In genomic region chr6:43657221-43657802, GRCh38 we compare ENCODE assay signal across 1 cellular context.
A peak's percentile ranks its signal among the peaks of the same experiment; 100 is the strongest.
TF ChIP-seq lines count a peak whose summit lies in the region.

No MANE protein-coding gene starts in this region.

TF ChIP-seq in K562, 482 proteins besides CTCF, POLR2A, EP300 and RAD21 (continued from another document and continues in another):
- TF ChIP-seq, protein P1, sequence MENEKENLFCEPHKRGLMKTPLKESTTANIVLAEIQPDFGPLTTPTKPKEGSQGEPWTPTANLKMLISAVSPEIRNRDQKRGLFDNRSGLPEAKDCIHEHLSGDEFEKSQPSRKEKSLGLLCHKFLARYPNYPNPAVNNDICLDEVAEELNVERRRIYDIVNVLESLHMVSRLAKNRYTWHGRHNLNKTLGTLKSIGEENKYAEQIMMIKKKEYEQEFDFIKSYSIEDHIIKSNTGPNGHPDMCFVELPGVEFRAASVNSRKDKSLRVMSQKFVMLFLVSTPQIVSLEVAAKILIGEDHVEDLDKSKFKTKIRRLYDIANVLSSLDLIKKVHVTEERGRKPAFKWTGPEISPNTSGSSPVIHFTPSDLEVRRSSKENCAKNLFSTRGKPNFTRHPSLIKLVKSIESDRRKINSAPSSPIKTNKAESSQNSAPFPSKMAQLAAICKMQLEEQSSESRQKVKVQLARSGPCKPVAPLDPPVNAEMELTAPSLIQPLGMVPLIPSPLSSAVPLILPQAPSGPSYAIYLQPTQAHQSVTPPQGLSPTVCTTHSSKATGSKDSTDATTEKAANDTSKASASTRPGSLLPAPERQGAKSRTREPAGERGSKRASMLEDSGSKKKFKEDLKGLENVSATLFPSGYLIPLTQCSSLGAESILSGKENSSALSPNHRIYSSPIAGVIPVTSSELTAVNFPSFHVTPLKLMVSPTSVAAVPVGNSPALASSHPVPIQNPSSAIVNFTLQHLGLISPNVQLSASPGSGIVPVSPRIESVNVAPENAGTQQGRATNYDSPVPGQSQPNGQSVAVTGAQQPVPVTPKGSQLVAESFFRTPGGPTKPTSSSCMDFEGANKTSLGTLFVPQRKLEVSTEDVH (IDR thresholded peaks at IDR 0.05; ENCODE audit: low read depth, partially characterized antibody) = no peak
- no peak for TF ChIP-seq SMAD1 (IDR thresholded peaks at IDR 0.05; ENCODE audit: low read depth, low read length, partially characterized antibody)
- TF ChIP-seq, protein P2, sequence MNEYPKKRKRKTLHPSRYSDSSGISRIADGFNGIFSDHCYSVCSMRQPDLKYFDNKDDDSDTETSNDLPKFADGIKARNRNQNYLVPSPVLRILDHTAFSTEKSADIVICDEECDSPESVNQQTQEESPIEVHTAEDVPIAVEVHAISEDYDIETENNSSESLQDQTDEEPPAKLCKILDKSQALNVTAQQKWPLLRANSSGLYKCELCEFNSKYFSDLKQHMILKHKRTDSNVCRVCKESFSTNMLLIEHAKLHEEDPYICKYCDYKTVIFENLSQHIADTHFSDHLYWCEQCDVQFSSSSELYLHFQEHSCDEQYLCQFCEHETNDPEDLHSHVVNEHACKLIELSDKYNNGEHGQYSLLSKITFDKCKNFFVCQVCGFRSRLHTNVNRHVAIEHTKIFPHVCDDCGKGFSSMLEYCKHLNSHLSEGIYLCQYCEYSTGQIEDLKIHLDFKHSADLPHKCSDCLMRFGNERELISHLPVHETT (CRISPR knock-in tag; conservative IDR thresholded peaks at IDR 0.05 in 1 of 2, IDR thresholded peaks at IDR 0.05 in 1 of 2) = no peak
- peak; percentile 34 to 57; a peak in 2 of 4 replicates for TF ChIP-seq KDM1A (IDR thresholded peaks at IDR 0.05)
- TF ChIP-seq BCOR (IDR thresholded peaks at IDR 0.05) = peak; percentile 88
- TF ChIP-seq SMARCA5 (IDR thresholded peaks at IDR 0.05) = peak; percentile 59; the same call in 1 of the 2 replicates
- TF ChIP-seq, protein P3, sequence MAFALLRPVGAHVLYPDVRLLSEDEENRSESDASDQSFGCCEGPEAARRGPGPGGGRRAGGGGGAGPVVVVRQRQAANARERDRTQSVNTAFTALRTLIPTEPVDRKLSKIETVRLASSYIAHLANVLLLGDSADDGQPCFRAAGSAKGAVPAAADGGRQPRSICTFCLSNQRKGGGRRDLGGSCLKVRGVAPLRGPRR (CRISPR knock-in tag; IDR thresholded peaks at IDR 0.05) = no peak
- TF ChIP-seq RFX5 (IDR thresholded peaks at IDR 0.05; ENCODE audit: low read depth, low read length) = no peak
- TF ChIP-seq YY1 (IDR thresholded peaks at IDR 0.05; ENCODE audit: borderline replicate concordance in 1 of 3, control insufficient read depth in 1 of 3, extremely low read depth in 1 of 3, insufficient read depth in 3 of 3, insufficient read length in 1 of 3, insufficient replicate concordance in 2 of 3, low read depth in 1 of 3, low read length in 2 of 3) = no peak
- TF ChIP-seq BRCA1 (IDR thresholded peaks at IDR 0.05) = no peak
- no peak for TF ChIP-seq BRCA1 (CRISPR knock-in tag; IDR thresholded peaks at IDR 0.05)
- no peak for TF ChIP-seq HDAC3 (IDR thresholded peaks at IDR 0.05; ENCODE audit: borderline replicate concordance, partially characterized antibody)
- TF ChIP-seq CBX8 (IDR thresholded peaks at IDR 0.05; ENCODE audit: borderline replicate concordance, extremely low read depth, low read depth, low read length, poor library complexity, severe bottlenecking) = no peak
- TF ChIP-seq BMI1 (IDR thresholded peaks at IDR 0.05; ENCODE audit: low read length) = no peak
- no peak for TF ChIP-seq RBFOX2 (IDR thresholded peaks at IDR 0.05; ENCODE audit: low read depth, low read length)
- no peak for TF ChIP-seq USF1 (CRISPR knock-in tag; IDR thresholded peaks at IDR 0.05)
- TF ChIP-seq, protein P4, sequence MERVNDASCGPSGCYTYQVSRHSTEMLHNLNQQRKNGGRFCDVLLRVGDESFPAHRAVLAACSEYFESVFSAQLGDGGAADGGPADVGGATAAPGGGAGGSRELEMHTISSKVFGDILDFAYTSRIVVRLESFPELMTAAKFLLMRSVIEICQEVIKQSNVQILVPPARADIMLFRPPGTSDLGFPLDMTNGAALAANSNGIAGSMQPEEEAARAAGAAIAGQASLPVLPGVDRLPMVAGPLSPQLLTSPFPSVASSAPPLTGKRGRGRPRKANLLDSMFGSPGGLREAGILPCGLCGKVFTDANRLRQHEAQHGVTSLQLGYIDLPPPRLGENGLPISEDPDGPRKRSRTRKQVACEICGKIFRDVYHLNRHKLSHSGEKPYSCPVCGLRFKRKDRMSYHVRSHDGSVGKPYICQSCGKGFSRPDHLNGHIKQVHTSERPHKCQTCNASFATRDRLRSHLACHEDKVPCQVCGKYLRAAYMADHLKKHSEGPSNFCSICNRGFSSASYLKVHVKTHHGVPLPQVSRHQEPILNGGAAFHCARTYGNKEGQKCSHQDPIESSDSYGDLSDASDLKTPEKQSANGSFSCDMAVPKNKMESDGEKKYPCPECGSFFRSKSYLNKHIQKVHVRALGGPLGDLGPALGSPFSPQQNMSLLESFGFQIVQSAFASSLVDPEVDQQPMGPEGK (CRISPR knock-in tag; IDR thresholded peaks at IDR 0.05; ENCODE audit: borderline replicate concordance) = no peak
- no peak for TF ChIP-seq RNF2 (IDR thresholded peaks at IDR 0.05)
- TF ChIP-seq POLR2H (tag; IDR thresholded peaks at IDR 0.05; ENCODE audit: low read depth) = no peak
- TF ChIP-seq MTA1 (IDR thresholded peaks at IDR 0.05; ENCODE audit: borderline replicate concordance) = no peak
- TF ChIP-seq, protein P5, sequence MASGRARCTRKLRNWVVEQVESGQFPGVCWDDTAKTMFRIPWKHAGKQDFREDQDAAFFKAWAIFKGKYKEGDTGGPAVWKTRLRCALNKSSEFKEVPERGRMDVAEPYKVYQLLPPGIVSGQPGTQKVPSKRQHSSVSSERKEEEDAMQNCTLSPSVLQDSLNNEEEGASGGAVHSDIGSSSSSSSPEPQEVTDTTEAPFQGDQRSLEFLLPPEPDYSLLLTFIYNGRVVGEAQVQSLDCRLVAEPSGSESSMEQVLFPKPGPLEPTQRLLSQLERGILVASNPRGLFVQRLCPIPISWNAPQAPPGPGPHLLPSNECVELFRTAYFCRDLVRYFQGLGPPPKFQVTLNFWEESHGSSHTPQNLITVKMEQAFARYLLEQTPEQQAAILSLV (tag; IDR thresholded peaks at IDR 0.05) = no peak
- TF ChIP-seq, protein P6, sequence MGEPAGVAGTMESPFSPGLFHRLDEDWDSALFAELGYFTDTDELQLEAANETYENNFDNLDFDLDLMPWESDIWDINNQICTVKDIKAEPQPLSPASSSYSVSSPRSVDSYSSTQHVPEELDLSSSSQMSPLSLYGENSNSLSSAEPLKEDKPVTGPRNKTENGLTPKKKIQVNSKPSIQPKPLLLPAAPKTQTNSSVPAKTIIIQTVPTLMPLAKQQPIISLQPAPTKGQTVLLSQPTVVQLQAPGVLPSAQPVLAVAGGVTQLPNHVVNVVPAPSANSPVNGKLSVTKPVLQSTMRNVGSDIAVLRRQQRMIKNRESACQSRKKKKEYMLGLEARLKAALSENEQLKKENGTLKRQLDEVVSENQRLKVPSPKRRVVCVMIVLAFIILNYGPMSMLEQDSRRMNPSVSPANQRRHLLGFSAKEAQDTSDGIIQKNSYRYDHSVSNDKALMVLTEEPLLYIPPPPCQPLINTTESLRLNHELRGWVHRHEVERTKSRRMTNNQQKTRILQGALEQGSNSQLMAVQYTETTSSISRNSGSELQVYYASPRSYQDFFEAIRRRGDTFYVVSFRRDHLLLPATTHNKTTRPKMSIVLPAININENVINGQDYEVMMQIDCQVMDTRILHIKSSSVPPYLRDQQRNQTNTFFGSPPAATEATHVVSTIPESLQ (CRISPR knock-in tag; IDR thresholded peaks at IDR 0.05) = no peak
- TF ChIP-seq HLTF (IDR thresholded peaks at IDR 0.05) = no peak
- no peak for TF ChIP-seq RBM17 (IDR thresholded peaks at IDR 0.05; ENCODE audit: borderline replicate concordance, low read depth, low read length)
- no peak for TF ChIP-seq ZNF695 (CRISPR knock-in tag; IDR thresholded peaks at IDR 0.05)
- TF ChIP-seq, protein P7, sequence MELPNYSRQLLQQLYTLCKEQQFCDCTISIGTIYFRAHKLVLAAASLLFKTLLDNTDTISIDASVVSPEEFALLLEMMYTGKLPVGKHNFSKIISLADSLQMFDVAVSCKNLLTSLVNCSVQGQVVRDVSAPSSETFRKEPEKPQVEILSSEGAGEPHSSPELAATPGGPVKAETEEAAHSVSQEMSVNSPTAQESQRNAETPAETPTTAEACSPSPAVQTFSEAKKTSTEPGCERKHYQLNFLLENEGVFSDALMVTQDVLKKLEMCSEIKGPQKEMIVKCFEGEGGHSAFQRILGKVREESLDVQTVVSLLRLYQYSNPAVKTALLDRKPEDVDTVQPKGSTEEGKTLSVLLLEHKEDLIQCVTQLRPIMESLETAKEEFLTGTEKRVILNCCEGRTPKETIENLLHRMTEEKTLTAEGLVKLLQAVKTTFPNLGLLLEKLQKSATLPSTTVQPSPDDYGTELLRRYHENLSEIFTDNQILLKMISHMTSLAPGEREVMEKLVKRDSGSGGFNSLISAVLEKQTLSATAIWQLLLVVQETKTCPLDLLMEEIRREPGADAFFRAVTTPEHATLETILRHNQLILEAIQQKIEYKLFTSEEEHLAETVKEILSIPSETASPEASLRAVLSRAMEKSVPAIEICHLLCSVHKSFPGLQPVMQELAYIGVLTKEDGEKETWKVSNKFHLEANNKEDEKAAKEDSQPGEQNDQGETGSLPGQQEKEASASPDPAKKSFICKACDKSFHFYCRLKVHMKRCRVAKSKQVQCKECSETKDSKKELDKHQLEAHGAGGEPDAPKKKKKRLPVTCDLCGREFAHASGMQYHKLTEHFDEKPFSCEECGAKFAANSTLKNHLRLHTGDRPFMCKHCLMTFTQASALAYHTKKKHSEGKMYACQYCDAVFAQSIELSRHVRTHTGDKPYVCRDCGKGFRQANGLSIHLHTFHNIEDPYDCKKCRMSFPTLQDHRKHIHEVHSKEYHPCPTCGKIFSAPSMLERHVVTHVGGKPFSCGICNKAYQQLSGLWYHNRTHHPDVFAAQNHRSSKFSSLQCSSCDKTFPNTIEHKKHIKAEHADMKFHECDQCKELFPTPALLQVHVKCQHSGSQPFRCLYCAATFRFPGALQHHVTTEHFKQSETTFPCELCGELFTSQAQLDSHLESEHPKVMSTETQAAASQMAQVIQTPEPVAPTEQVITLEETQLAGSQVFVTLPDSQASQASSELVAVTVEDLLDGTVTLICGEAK (IDR thresholded peaks at IDR 0.05) = no peak
- TF ChIP-seq, protein P7 (CRISPR knock-in tag; IDR thresholded peaks at IDR 0.05) = no peak
- peak; percentile 60; the same call in 1 of the 2 replicates for TF ChIP-seq ESRRA (IDR thresholded peaks at IDR 0.05; ENCODE audit: borderline replicate concordance, low read depth)
- TF ChIP-seq, protein P8, sequence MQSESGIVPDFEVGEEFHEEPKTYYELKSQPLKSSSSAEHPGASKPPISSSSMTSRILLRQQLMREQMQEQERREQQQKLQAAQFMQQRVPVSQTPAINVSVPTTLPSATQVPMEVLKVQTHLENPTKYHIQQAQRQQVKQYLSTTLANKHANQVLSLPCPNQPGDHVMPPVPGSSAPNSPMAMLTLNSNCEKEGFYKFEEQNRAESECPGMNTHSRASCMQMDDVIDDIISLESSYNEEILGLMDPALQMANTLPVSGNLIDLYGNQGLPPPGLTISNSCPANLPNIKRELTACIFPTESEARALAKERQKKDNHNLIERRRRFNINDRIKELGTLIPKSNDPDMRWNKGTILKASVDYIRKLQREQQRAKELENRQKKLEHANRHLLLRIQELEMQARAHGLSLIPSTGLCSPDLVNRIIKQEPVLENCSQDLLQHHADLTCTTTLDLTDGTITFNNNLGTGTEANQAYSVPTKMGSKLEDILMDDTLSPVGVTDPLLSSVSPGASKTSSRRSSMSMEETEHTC (IDR thresholded peaks at IDR 0.05) = no peak
- no peak for TF ChIP-seq MYC (IDR thresholded peaks at IDR 0.05; ENCODE audit: low read depth, low read length)
- no peak for TF ChIP-seq MYC (CRISPR knock-in tag; IDR thresholded peaks at IDR 0.05; ENCODE audit: borderline replicate concordance, low read depth)
- TF ChIP-seq NFE2L1 (tag; IDR thresholded peaks at IDR 0.05; ENCODE audit: borderline replicate concordance, low read depth) = no peak
- TF ChIP-seq GABPB2 (CRISPR knock-in tag; conservative IDR thresholded peaks at IDR 0.05) = no peak
- TF ChIP-seq SREBF1 (IDR thresholded peaks at IDR 0.05; ENCODE audit: borderline replicate concordance, low read depth, low read length) = no peak
- no peak for TF ChIP-seq SMARCA4 (IDR thresholded peaks at IDR 0.05)
- no peak for TF ChIP-seq SUPT5H (IDR thresholded peaks at IDR 0.05)
- no peak for TF ChIP-seq CBX1 (IDR thresholded peaks at IDR 0.05; ENCODE audit: low read depth)
- no peak for TF ChIP-seq CBX5 (IDR thresholded peaks at IDR 0.05; ENCODE audit: borderline replicate concordance, low read depth)
